Comparison of ENCODE assay signal across 1 cellular context in genomic region chr17:42769964-42770363, GRCh38. TPM values are rescaled to one million over a fixed set of nuclear protein-coding genes. Genes with fewer than 3 reads are reported as not detected.
"Had no signal": no experiment of that assay in that cellular context is flagged by ENCODE, and none has a peak within 500 bp of the region (broad histone marks: within the 10 kb centered on the region; RNA-seq: fewer than 3 reads in every experiment).

No MANE protein-coding gene starts in this region.

RNA-seq across cellular contexts. Expression of gene RAMP2, which starts 8.9 kb away (rescaled TPM):
- total RNA-seq: H4 had no signal

RNA-seq across cellular contexts. Expression of gene WNK4, which starts 10.4 kb away (rescaled TPM):
- total RNA-seq: H4 had no signal
